Comparison of ENCODE assay signal across 13 cellular contexts in the genomic region with DNA sequence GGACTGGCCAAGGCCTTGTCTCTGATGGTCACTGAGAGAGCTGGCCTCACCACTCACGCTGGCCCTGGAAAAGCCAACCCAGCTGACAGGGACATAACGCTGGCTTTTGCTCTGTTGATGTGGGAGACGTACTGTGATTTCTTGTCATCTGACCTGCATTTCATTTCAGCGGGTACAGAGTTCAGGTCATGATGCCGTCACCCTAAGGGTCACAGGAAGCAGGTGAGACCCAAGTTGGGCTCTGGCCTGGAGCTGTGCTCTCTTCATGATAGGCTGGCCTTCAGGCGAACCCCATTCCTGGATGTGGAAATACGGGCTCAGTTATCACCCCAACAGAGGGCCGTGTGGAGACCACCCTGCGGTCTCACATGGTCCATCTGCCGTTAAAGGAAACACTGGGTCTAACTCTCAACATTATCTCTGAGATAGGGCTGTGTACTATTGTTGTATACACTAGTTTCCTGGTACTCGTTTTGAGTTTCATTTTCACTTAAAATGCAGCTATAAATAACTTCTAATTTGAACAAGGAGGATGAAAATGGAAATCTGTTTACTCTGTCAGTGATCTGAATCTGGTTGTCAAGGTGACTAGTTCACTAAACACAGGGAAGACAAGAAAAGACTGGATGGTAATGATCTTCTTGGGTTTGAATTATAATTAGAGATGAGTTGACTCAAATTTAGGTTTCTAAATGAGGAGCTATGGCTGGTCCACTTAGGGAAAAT.
DNase-seq lines count a peak whose midpoint lies in the region; ATAC-seq and TF ChIP-seq lines count a peak whose summit lies in the region.
"Had no signal": no experiment of that assay in that cellular context is flagged by ENCODE, and none has a peak within 500 bp of the region (broad histone marks: within the 10 kb centered on the region; RNA-seq: fewer than 3 reads in every experiment).

No MANE protein-coding gene starts in this region.

- H3K4me1 ChIP-seq in urinary bladder (ENCODE audit: insufficient read depth) (no peaks in the 10 kb centered on the region), tibial nerve (no peaks in the 10 kb centered on the region)
- H3K4me1 ChIP-seq: transverse colon had no signal

- no peaks in the 10 kb centered on the region for H3K9me3 ChIP-seq in tibial nerve
- H3K9me3 ChIP-seq: transverse colon had no signal

- H3K27me3 ChIP-seq in tibial nerve: no peaks in the 10 kb centered on the region
- H3K27me3 ChIP-seq: transverse colon had no signal

- no peak for TF ChIP-seq EP300 in tibial nerve (IDR thresholded peaks at IDR 0.05)

- H3K27ac ChIP-seq in urinary bladder (ENCODE audit: low read depth) (peak overlapping the region; percentile 60), tibial nerve (no peak overlapping the region)
- H3K27ac ChIP-seq: SK-N-MC, transverse colon had no signal

- no peak for TF ChIP-seq CTCF in tibial nerve (IDR thresholded peaks at IDR 0.05)

- ATAC-seq in HG02623 (IDR thresholded peaks at IDR 0.05; ENCODE audit: unreplicated experiment): peak; percentile 61

- no peak for TF ChIP-seq POLR2A in tibial nerve (IDR thresholded peaks at IDR 0.05)

- DNase-seq in NCI-H748 (lab: John Stamatoyannopoulos, UW; ENCODE audit: unreplicated experiment): peak; percentile 49
- DNase-seq in NCI-H748 treated with DMSO at 0.1 percent for 48 hours (lab: John Stamatoyannopoulos, UW): no peak
- DNase-seq in NCI-H526 treated with DMSO at 0.1 percent for 48 hours (lab: John Stamatoyannopoulos, UW): peak; percentile 28
- DNase-seq in NCI-H2227 treated with DMSO at 0.1 percent for 48 hours (lab: John Stamatoyannopoulos, UW): no peak
- no peak for DNase-seq in tibial nerve (ENCODE audit: low spot score in 2 of 2)
- DNase-seq in HPDE6-E6E7 (ENCODE audit: extremely low spot score): no peak
- DNase-seq: activated CD4-positive, CD25-positive, alpha-beta regulatory T cell; activated T-cell treated with anti-CD3 and anti-CD28 coated beads, Interleukin-2, amount 50 U/mL, for 1 hour; HCEC 1CT; transverse colon had no signal

- no peak overlapping the region for H3K4me3 ChIP-seq in urinary bladder (ENCODE audit: low read depth, low read length)
- H3K4me3 ChIP-seq in tibial nerve: no peak overlapping the region
- H3K4me3 ChIP-seq: SK-N-MC, transverse colon had no signal

- WGBS in urinary bladder: 75% methylated on average over 11 of the region's 11 CpGs
- WGBS in tibial nerve, 2 donors: 91 to 94% methylated on average over 11 of the region's 11 CpGs

- peaks cover 2% of the 10 kb centered on the region for H3K36me3 ChIP-seq in urinary bladder (ENCODE audit: insufficient read depth)
- peaks cover 0 to 44% (median 0%) of the 10 kb centered on the region in 3 donors for H3K36me3 ChIP-seq in tibial nerve

Comparison
In these comparisons a context has a peak if more than half of its experiments do, and no peak if none do; other contexts are left out.
1. DNase-seq: peak in NCI-H748 (single experiment) and NCI-H526 treated with DMSO at 0.1 percent for 48 hours (single experiment); none in NCI-H748 treated with DMSO at 0.1 percent for 48 hours (single experiment), NCI-H2227 treated with DMSO at 0.1 percent for 48 hours (single experiment), tibial nerve (0 of 2) and HPDE6-E6E7 (single experiment).